Comparison of ENCODE assay signal across 18 cellular contexts in genomic region chr17:44909681-44910144, GRCh38. TPM values are rescaled to one million over a fixed set of nuclear protein-coding genes. Genes with fewer than 3 reads are reported as not detected.
DNase-seq lines count a peak whose midpoint lies in the region; ATAC-seq, FAIRE-seq and TF ChIP-seq lines count a peak whose summit lies in the region.
"Had no signal": no experiment of that assay in that cellular context is flagged by ENCODE, and none has a peak within 500 bp of the region (broad histone marks: within the 10 kb centered on the region; RNA-seq: fewer than 3 reads in every experiment).

No MANE protein-coding gene starts in this region.

- H3K4me1 ChIP-seq in osteoblast (ENCODE audit: insufficient read depth, low read length), result peaks cover 49% of the 10 kb centered on the region

- no peak for FAIRE-seq in D721Med (lab: Jason Lieb, UNC)
- FAIRE-seq: frontal cortex, pancreas had no signal

- H3K4me3 Mint-ChIP-seq in natural killer cell, result no peak overlapping the region
- H3K4me3 Mint-ChIP-seq: activated CD4-positive, alpha-beta T cell treated with anti-CD3 and anti-CD28 coated beads, Interleukin-2, amount 10 ng/mL, durations not matched to agents 24 days and 14 days; CD4-positive, CD25-positive, alpha-beta regulatory T cell; stimulated activated effector memory CD8-positive, alpha-beta T cell treated with anti-CD3 and anti-CD28 coated beads, Interleukin-12 subunit alpha, Interleukin-12 subunit beta, amount 100 ng/mL, for 72 hours had no signal

- H3K9me3 ChIP-seq in osteoblast (ENCODE audit: low read depth, low read length), result no peaks in the 10 kb centered on the region
- H3K9me3 ChIP-seq: left lung, pancreas had no signal

- H2AFZ ChIP-seq in osteoblast (ENCODE audit: low read length), result peak overlapping the region; percentile 88

- ATAC-seq in natural killer cell (no peak), HG03280 (IDR thresholded peaks at IDR 0.05; ENCODE audit: unreplicated experiment) (no peak)
- ATAC-seq: left lung; pancreas; stimulated activated effector memory CD8-positive, alpha-beta T cell treated with anti-CD3 and anti-CD28 coated beads, Interleukin-12 subunit alpha, Interleukin-12 subunit beta, amount 100 ng/mL, for 72 hours had no signal

- peaks cover 22 to 24% of the 10 kb centered on the region in 2 donors for H3K27me3 Mint-ChIP-seq in natural killer cell (ENCODE audit: low read depth in 2 of 2)

- peak overlapping the region; percentile 81 for H3K4me2 ChIP-seq in osteoblast (ENCODE audit: insufficient read depth, low read length)

- H3K9me3 Mint-ChIP-seq in natural killer cell, result no peaks in the 10 kb centered on the region
- H3K9me3 Mint-ChIP-seq: activated CD4-positive, alpha-beta T cell treated with anti-CD3 and anti-CD28 coated beads, Interleukin-2, amount 10 ng/mL, durations not matched to agents 24 days and 14 days; CD4-positive, CD25-positive, alpha-beta regulatory T cell; IgD-negative memory B cell; stimulated activated effector memory CD8-positive, alpha-beta T cell treated with anti-CD3 and anti-CD28 coated beads, Interleukin-12 subunit alpha, Interleukin-12 subunit beta, amount 100 ng/mL, for 72 hours had no signal

- TF ChIP-seq CTCF in D721Med (IDR thresholded peaks at IDR 0.05; ENCODE audit: insufficient read depth, missing control alignments) (no peak), epithelial cell of esophagus (IDR thresholded peaks at IDR 0.05; ENCODE audit: insufficient read depth, low read depth, low read length, missing control alignments) (no peak), osteoblast (IDR thresholded peaks at IDR 0.05; ENCODE audit: extremely low read depth, low read depth, low read length) (no peak), natural killer cell (IDR thresholded peaks at IDR 0.05) (no peak)

- H3K27ac ChIP-seq in osteoblast (ENCODE audit: low read depth, low read length), result peak overlapping the region; percentile 92
- H3K27ac ChIP-seq: left lung, pancreas had no signal

- no peaks in the 10 kb centered on the region for H4K20me1 ChIP-seq in osteoblast (ENCODE audit: insufficient read depth, low read length)

- H3K27me3 ChIP-seq in osteoblast (ENCODE audit: insufficient read depth, low read length), result peaks cover 3% of the 10 kb centered on the region
- H3K27me3 ChIP-seq: pancreas had no signal

- intact Hi-C loops in natural killer cell (cut with micrococcal nuclease), result loop anchor here (5.0 kb wide), 1 partner anchor 188 kb away; no protein-coding TSS in a partner anchor

- H3K27ac Mint-ChIP-seq in natural killer cell, result no peak overlapping the region
- H3K27ac Mint-ChIP-seq: activated CD4-positive, alpha-beta T cell treated with anti-CD3 and anti-CD28 coated beads, Interleukin-2, amount 10 ng/mL, durations not matched to agents 24 days and 14 days; CD4-positive, CD25-positive, alpha-beta regulatory T cell; IgD-negative memory B cell; stimulated activated effector memory CD8-positive, alpha-beta T cell treated with anti-CD3 and anti-CD28 coated beads, Interleukin-12 subunit alpha, Interleukin-12 subunit beta, amount 100 ng/mL, for 72 hours had no signal

- H3K4me1 Mint-ChIP-seq in natural killer cell, result peaks cover 0 to 6% of the 10 kb centered on the region in 2 donors

- DNase-seq in D721Med (ENCODE audit: insufficient read length, low spot score) (peak; percentile 13), RPMI7951 (ENCODE audit: low read depth) (peak; percentile 90), epithelial cell of esophagus (ENCODE audit: low read depth) (peak; percentile 86), osteoblast (ENCODE audit: insufficient read length, low spot score, missing footprints) (peak; percentile 99), NCI-H187 treated with DMSO at 0.1 percent for 48 hours (lab: John Stamatoyannopoulos, UW) (no peak), NCI-H748 treated with DMSO at 0.1 percent for 48 hours (lab: John Stamatoyannopoulos, UW) (no peak), natural killer cell (no peak)
- DNase-seq: activated CD4-positive, alpha-beta T cell treated with anti-CD3 and anti-CD28 coated beads, Interleukin-2, amount 10 ng/mL, durations not matched to agents 24 days and 14 days; CD4-positive, CD25-positive, alpha-beta regulatory T cell; left lung; NCI-H1930; pancreas; stimulated activated CD4-positive, alpha-beta T cell treated with anti-CD3 and anti-CD28 coated beads, Interleukin-1b, Interleukin-23, amount 100 ng/mL, for 48 hours; T-helper 1 cell had no signal

- H3K79me2 ChIP-seq in osteoblast (ENCODE audit: insufficient read depth, low read length), result no peaks in the 10 kb centered on the region

- no peaks in the 10 kb centered on the region for H3K36me3 Mint-ChIP-seq in natural killer cell
- H3K36me3 Mint-ChIP-seq: CD4-positive, CD25-positive, alpha-beta regulatory T cell; stimulated activated effector memory CD8-positive, alpha-beta T cell treated with anti-CD3 and anti-CD28 coated beads, Interleukin-12 subunit alpha, Interleukin-12 subunit beta, amount 100 ng/mL, for 72 hours had no signal

- no peaks in the 10 kb centered on the region for H3K36me3 ChIP-seq in osteoblast (ENCODE audit: insufficient read depth, low read length)
- H3K36me3 ChIP-seq: left lung, pancreas had no signal

- H3K4me3 ChIP-seq in epithelial cell of esophagus (ENCODE audit: low read length) (no peak overlapping the region), osteoblast (ENCODE audit: insufficient read depth, low read length) (peak overlapping the region; percentile 57)
- H3K4me3 ChIP-seq: left lung, pancreas had no signal

RNA-seq across cellular contexts. Expression of gene GFAP, which starts 5.6 kb away (rescaled TPM):
- 0.20 TPM in 1 of 2 replicates, not detected in the other for total RNA-seq in RPMI7951 (2014; rRNA removed; shearing (Covaris generic))
- total RNA-seq in osteoblast, result under 0.01 TPM in 2 replicates
- not detected for total RNA-seq in natural killer cell
- total RNA-seq: activated CD4-positive, alpha-beta T cell treated with anti-CD3 and anti-CD28 coated beads, Interleukin-2, amount 10 ng/mL, durations not matched to agents 24 days and 14 days; CD4-positive, CD25-positive, alpha-beta regulatory T cell had no signal

RNA-seq across cellular contexts. Expression of gene EFTUD2, which starts 10.5 kb away (rescaled TPM):
- total RNA-seq in RPMI7951 (2014; rRNA removed; shearing (Covaris generic)), result 90.2 and 90.8 TPM in 2 replicates
- total RNA-seq in osteoblast, result 72.7 and 81.0 TPM in 2 replicates
- 100 to 1,000 TPM; 135 to 178 (median 164) TPM for total RNA-seq in natural killer cell

RNA-seq across cellular contexts. Expression of gene KIF18B, which starts 37.9 kb away (rescaled TPM):
- 7.2 and 7.6 TPM in 2 replicates for total RNA-seq in RPMI7951 (2014; rRNA removed; shearing (Covaris generic))
- total RNA-seq in osteoblast, result 0.72 and 1.2 TPM in 2 replicates
- 1 to 10 TPM in 2 of 3 donors, under 1 TPM in 1; 0.53 to 1.3 (median 1.1) TPM for total RNA-seq in natural killer cell

RNA-seq across cellular contexts. Expression of gene C1QL1, which starts 58.4 kb away (rescaled TPM):
- total RNA-seq in RPMI7951 (2014; rRNA removed; shearing (Covaris generic)), result 6.4 and 8.2 TPM in 2 replicates
- total RNA-seq in osteoblast (under 0.01 TPM in 1 of 2 replicates, not detected in the other), natural killer cell (not detected)
- total RNA-seq: CD4-positive, CD25-positive, alpha-beta regulatory T cell had no signal

Comparison
In these comparisons a context has a peak if more than half of its experiments do, and no peak if none do; other contexts are left out.
1. DNase-seq: peak in D721Med (single experiment), RPMI7951 (single experiment), epithelial cell of esophagus (single experiment) and osteoblast (single experiment); none in NCI-H187 treated with DMSO at 0.1 percent for 48 hours (single experiment), NCI-H748 treated with DMSO at 0.1 percent for 48 hours (single experiment) and natural killer cell (single experiment).